ENCODE assay signal across 4 cellular contexts in genomic region chr14:35666429-35667043, GRCh38.
TF ChIP-seq lines count a peak whose summit lies in the region.

No MANE protein-coding gene starts in this region.

TF ChIP-seq in HepG2, 621 proteins besides CTCF, POLR2A, EP300 and RAD21:
- TF ChIP-seq MAFK (conservative IDR thresholded peaks at IDR 0.05 in 1 of 2, IDR thresholded peaks at IDR 0.05 in 1 of 2; ENCODE audit: low read length in 2 of 2), result peak; percentile 56 to 71; a peak in 3 of 4 replicates
- TF ChIP-seq SP5 (CRISPR knock-in tag; IDR thresholded peaks at IDR 0.05; ENCODE audit: borderline replicate concordance, low read depth), result no peak
- peak; percentile 61 for TF ChIP-seq MAFF (IDR thresholded peaks at IDR 0.05; ENCODE audit: low read depth, low read length)
- no peak for TF ChIP-seq ZFP37 (CRISPR knock-in tag; IDR thresholded peaks at IDR 0.05; ENCODE audit: borderline replicate concordance)
- 0 out of 2 replicates have a peak, but pooled peaks have one; percentile 28 for TF ChIP-seq ZNF382 (CRISPR knock-in tag; IDR thresholded peaks at IDR 0.05; ENCODE audit: borderline replicate concordance)
- no peak for TF ChIP-seq TFAP4 (IDR thresholded peaks at IDR 0.05; ENCODE audit: borderline replicate concordance, low read depth)

TF ChIP-seq in A549, 52 proteins besides CTCF, POLR2A, EP300 and RAD21:
- peak; percentile 45 for TF ChIP-seq MAFK (IDR thresholded peaks at IDR 0.05; ENCODE audit: partially characterized antibody)
- no peak for TF ChIP-seq NR3C1 (IDR thresholded peaks at IDR 0.05)
TF ChIP-seq in A549: peak in this region for 1.

TF ChIP-seq in IMR-90, 13 proteins besides CTCF, POLR2A, EP300 and RAD21:
- 0 out of 2 replicates have a peak, but pooled peaks have one; percentile 3 for TF ChIP-seq MAFK (IDR thresholded peaks at IDR 0.05; ENCODE audit: low read depth, low read length)
- TF ChIP-seq BHLHE40 (IDR thresholded peaks at IDR 0.05; ENCODE audit: low read depth, low read length), result no peak
- no peak for TF ChIP-seq RCOR1 (IDR thresholded peaks at IDR 0.05; ENCODE audit: insufficient replicate concordance, low read length)
- TF ChIP-seq MAZ (IDR thresholded peaks at IDR 0.05; ENCODE audit: borderline replicate concordance, low read depth, low read length), result no peak
- TF ChIP-seq CEBPB (IDR thresholded peaks at IDR 0.05; ENCODE audit: low read depth, low read length), result no peak
- no peak for TF ChIP-seq SMC3 (IDR thresholded peaks at IDR 0.05; ENCODE audit: low read depth, low read length)
- TF ChIP-seq MXI1 (IDR thresholded peaks at IDR 0.05; ENCODE audit: borderline replicate concordance, low read depth, low read length), result no peak
- TF ChIP-seq USF2 (IDR thresholded peaks at IDR 0.05; ENCODE audit: low read depth, low read length), result no peak

TF ChIP-seq in GM12878, 131 proteins besides CTCF, POLR2A, EP300 and RAD21:
- TF ChIP-seq JUNB (IDR thresholded peaks at IDR 0.05) (peak; percentile 16; the same call in 1 of the 2 replicates), CEBPZ (IDR thresholded peaks at IDR 0.05; ENCODE audit: low read depth, low read length) (no peak), HDAC6 (IDR thresholded peaks at IDR 0.05; ENCODE audit: unreplicated experiment) (no peak), NR2F1 (conservative IDR thresholded peaks at IDR 0.05) (no peak)
